ENCODE assay signal across 12 cellular contexts in the genomic region with DNA sequence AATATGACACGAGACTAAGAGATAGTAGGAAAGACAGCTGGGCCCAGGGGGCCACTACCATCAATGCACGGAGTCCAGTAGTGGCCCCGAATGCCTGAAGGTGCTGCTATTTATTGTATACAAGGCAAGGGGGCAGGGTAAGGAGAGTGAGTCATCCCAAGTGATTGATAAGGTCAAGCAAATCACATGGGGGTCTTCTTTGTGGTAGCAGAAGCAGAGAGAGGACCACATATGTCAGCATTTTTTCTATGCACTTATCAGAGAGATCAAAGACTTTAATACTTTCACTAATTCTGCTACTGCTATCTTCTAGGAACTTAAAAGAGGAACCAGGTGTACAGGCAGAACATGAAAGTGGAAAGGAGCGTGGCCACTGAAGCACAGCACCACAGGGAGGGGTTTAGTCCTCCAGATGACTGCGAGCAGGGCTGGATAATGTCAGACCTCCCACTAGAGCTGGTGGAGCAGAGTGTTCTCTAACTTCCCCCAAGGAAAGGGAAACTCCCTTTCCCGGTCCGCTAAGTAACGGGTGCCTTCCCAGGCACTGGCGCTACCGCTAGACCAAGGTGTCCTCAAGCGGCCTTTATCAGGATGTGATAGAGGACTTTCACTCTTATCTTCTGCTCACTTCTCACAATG. TPM values are rescaled to one million over a fixed set of nuclear protein-coding genes. Genes with fewer than 3 reads are reported as not detected.
DNase-seq lines count a peak whose midpoint lies in the region; TF ChIP-seq lines count a peak whose summit lies in the region.
"Had no signal": no experiment of that assay in that cellular context is flagged by ENCODE, and none has a peak within 500 bp of the region (broad histone marks: within the 10 kb centered on the region; RNA-seq: fewer than 3 reads in every experiment).

No MANE protein-coding gene starts in this region.

- H3K27me3 ChIP-seq in HL-60 (ENCODE audit: insufficient read depth, poor library complexity, severe bottlenecking) = no peaks in the 10 kb centered on the region
- H3K27me3 ChIP-seq: gastroesophageal sphincter had no signal

- no peak overlapping the region for H3K4me3 Mint-ChIP-seq in activated naive CD8-positive, alpha-beta T cell treated with anti-CD3 and anti-CD28 coated beads for 36 hours
- H3K4me3 Mint-ChIP-seq: HFFc6 had no signal

- H3K27ac Mint-ChIP-seq in activated naive CD8-positive, alpha-beta T cell treated with anti-CD3 and anti-CD28 coated beads for 36 hours = no peak overlapping the region
- H3K27ac Mint-ChIP-seq: HFFc6 had no signal

- TF ChIP-seq CTCF in GM13977 (IDR thresholded peaks at IDR 0.05; ENCODE audit: extremely low read depth, insufficient read depth, missing control alignments) (no peak), HL-60 (IDR thresholded peaks at IDR 0.05; ENCODE audit: insufficient read depth, low read length) (no peak)

- peak overlapping the region; percentile 25; the same call in 1 of the 2 replicates for H3K4me3 ChIP-seq in HL-60 (replicated peaks; ENCODE audit: insufficient read depth, low read length)
- H3K4me3 ChIP-seq: gastroesophageal sphincter, PC-9 had no signal

- peaks cover 32% of the 10 kb centered on the region for H3K4me1 Mint-ChIP-seq in activated naive CD8-positive, alpha-beta T cell treated with anti-CD3 and anti-CD28 coated beads for 36 hours

- in situ Hi-C loops in GM13977 (cut with MboI; ENCODE audit: low pct_unique_long_range_greater_than_20kb, low sequenced_read_pairs, unreplicated experiment) = no loop called here

- H3K36me3 Mint-ChIP-seq in activated naive CD8-positive, alpha-beta T cell treated with anti-CD3 and anti-CD28 coated beads for 36 hours = no peaks in the 10 kb centered on the region

- no peaks in the 10 kb centered on the region for H3K9me3 Mint-ChIP-seq in activated naive CD8-positive, alpha-beta T cell treated with anti-CD3 and anti-CD28 coated beads for 36 hours
- H3K9me3 Mint-ChIP-seq: HFFc6 had no signal

- DNase-seq in GM13977 (ENCODE audit: low spot score) (peak; percentile 46), HL-60 (ENCODE audit: low read depth in 1 of 2, low spot score in 1 of 2) (peak; percentile 37 to 72), renal cortical epithelial cell (ENCODE audit: low read depth) (peak; percentile 62), DMS 273 (lab: John Stamatoyannopoulos, UW; ENCODE audit: unreplicated experiment) (no peak), NCI-H146 treated with DMSO at 0.1 percent for 48 hours (lab: John Stamatoyannopoulos, UW; ENCODE audit: unreplicated experiment) (no peak), NCI-H1105 (lab: John Stamatoyannopoulos, UW) (no peak), hippocampal formation (lab: John Stamatoyannopoulos, UW) (no peak)
- peak; percentile 12 for DNase-seq in activated naive CD8-positive, alpha-beta T cell treated with anti-CD3 and anti-CD28 coated beads for 36 hours
- DNase-seq: activated CD8-positive, alpha-beta memory T cell treated with anti-CD3 and anti-CD28 coated beads for 24 hours; HFFc6; PC-9 had no signal

- peak overlapping the region; percentile 10; the same call in 1 of the 2 replicates for H3K27ac ChIP-seq in HL-60 (replicated peaks)
- H3K27ac ChIP-seq: gastroesophageal sphincter, PC-9 had no signal

- no peaks in the 10 kb centered on the region for H3K27me3 Mint-ChIP-seq in activated naive CD8-positive, alpha-beta T cell treated with anti-CD3 and anti-CD28 coated beads for 36 hours

RNA-seq across cellular contexts. Expression of a gene that starts 26.4 kb away (rescaled TPM):
- total RNA-seq in activated naive CD8-positive, alpha-beta T cell treated with anti-CD3 and anti-CD28 coated beads for 36 hours = 1 to 10 TPM; 2.5 to 3.6 TPM
- total RNA-seq in renal cortical epithelial cell = 17.2 and 26.5 TPM in 2 replicates

Comparison
In these comparisons a context has a peak if more than half of its experiments do, and no peak if none do; other contexts are left out.
1. DNase-seq: peak in GM13977 (single experiment), HL-60 (2 of 2), activated naive CD8-positive, alpha-beta T cell treated with anti-CD3 and anti-CD28 coated beads for 36 hours (single experiment) and renal cortical epithelial cell (single experiment); none in DMS 273 (single experiment), NCI-H146 treated with DMSO at 0.1 percent for 48 hours (single experiment), NCI-H1105 (single experiment) and hippocampal formation (0 of 2).